In genomic region chr3:51390186-51390585, GRCh38 we compare ENCODE assay signal across 8 cellular contexts. TPM values are rescaled to one million over a fixed set of nuclear protein-coding genes. Genes with fewer than 3 reads are reported as not detected.
DNase-seq lines count a peak whose midpoint lies in the region; ATAC-seq, FAIRE-seq and TF ChIP-seq lines count a peak whose summit lies in the region.

No MANE protein-coding gene starts in this region.

- H3K27ac ChIP-seq in A549 (peak overlapping the region in 1 of 2 experiments; percentile 81; a peak in 2 of 6 replicates), HUES48 (ENCODE audit: low read depth, low read length) (no peak overlapping the region)

- H3K36me3 ChIP-seq in HUES48 (ENCODE audit: control insufficient read depth, insufficient read depth, low read length) = peaks cover 76% of the 10 kb centered on the region

- H3K9me3 Mint-ChIP-seq in chondrocyte (ENCODE audit: low read depth) (no peaks in the 10 kb centered on the region), nephron (no peaks in the 10 kb centered on the region)

- H3K4me1 ChIP-seq in A549 (peaks cover 40% of the 10 kb centered on the region), HUES48 (ENCODE audit: control insufficient read depth, insufficient read depth, low read length) (peaks cover 25% of the 10 kb centered on the region)

- H3K27ac Mint-ChIP-seq in chondrocyte (ENCODE audit: unreplicated experiment) (no peak overlapping the region), nephron (no peak overlapping the region)

- WGBS in A549 (ENCODE audit: missing lambda C conversion rate) = 90% methylated on average over 6 of the region's 7 CpGs

- ATAC-seq in A549 (no peak), GM21576 (IDR thresholded peaks at IDR 0.05; ENCODE audit: unreplicated experiment) (no peak), GM18517 (IDR thresholded peaks at IDR 0.05; ENCODE audit: unreplicated experiment) (no peak)

- no peak overlapping the region for H3K9ac ChIP-seq in HUES48 (ENCODE audit: low read depth, low read length)

- H3K4me3 ChIP-seq in A549 (no peak overlapping the region; the same call in 2 of the 3 replicates), HUES48 (ENCODE audit: low read depth, low read length) (peak overlapping the region; percentile 32)

- TF ChIP-seq POLR2A in A549 (IDR thresholded peaks at IDR 0.05; ENCODE audit: low read length) = no peak

- CTCF ChIA-PET in A549 (lab: Yijun Ruan, JAX) = interaction anchor here (0.5 to 9.2 kb wide), 27 partner anchors 9 to 818 kb away, joined by 3 to 106 read pairs (median 4); partner anchors contain the start of genes CISH, DCAF1 and MAPKAPK3

- no peak for TF ChIP-seq RAD21 in A549 (conservative IDR thresholded peaks at IDR 0.05 in 1 of 2, IDR thresholded peaks at IDR 0.05 in 1 of 2)

- peaks cover 21% of the 10 kb centered on the region for H3K36me3 Mint-ChIP-seq in chondrocyte (ENCODE audit: low read depth)
- H3K36me3 Mint-ChIP-seq in nephron (ENCODE audit: low read depth) = peaks cover 61% of the 10 kb centered on the region

- FAIRE-seq in A549 (lab: Jason Lieb, UNC) = no peak

- TF ChIP-seq CTCF in A549 (IDR thresholded peaks at IDR 0.05) (no peak), chondrocyte (IDR thresholded peaks at IDR 0.05) (no peak), nephron (IDR thresholded peaks at IDR 0.05; ENCODE audit: unreplicated experiment in 3 of 3) (no peak)

- peak overlapping the region; percentile 77 for H3K4me2 ChIP-seq in A549

- H3K27me3 Mint-ChIP-seq in chondrocyte (ENCODE audit: low read depth) (no peaks in the 10 kb centered on the region), nephron (ENCODE audit: low read depth) (no peaks in the 10 kb centered on the region)

- DNase-seq in A549 (ENCODE audit: low read depth in 1 of 2, low spot score in 1 of 2) = no peak
- DNase-seq in chondrocyte (ENCODE audit: low spot score) = no peak
- DNase-seq in UCSD-AML1 (lab: John Stamatoyannopoulos, UW; ENCODE audit: unreplicated experiment) = no peak
- DNase-seq in occipital lobe (lab: John Stamatoyannopoulos, UW) = no peak

- H3K9me3 ChIP-seq in A549 (no peaks in the 10 kb centered on the region), HUES48 (ENCODE audit: control insufficient read depth, insufficient read depth, low read length) (no peaks in the 10 kb centered on the region; the same call in 1 of the 2 replicates)

- H3K27me3 ChIP-seq in HUES48 (ENCODE audit: control insufficient read depth, insufficient read depth, low read length) = no peaks in the 10 kb centered on the region

- H3K4me1 Mint-ChIP-seq in chondrocyte (ENCODE audit: low read depth) = peaks cover 69% of the 10 kb centered on the region
- H3K4me1 Mint-ChIP-seq in nephron = peaks cover 58% of the 10 kb centered on the region

- TF ChIP-seq EP300 in A549 (IDR thresholded peaks at IDR 0.05) = no peak

- POLR2A ChIA-PET in A549 (lab: Yijun Ruan, JAX) = interaction anchor here (1.3 kb wide), 1 partner anchor 110 kb away, joined by 3 read pairs; the partner anchor contains the start of gene DCAF1

- H3K4me3 Mint-ChIP-seq in chondrocyte (ENCODE audit: unreplicated experiment) (peak overlapping the region; percentile 63), nephron (peak overlapping the region; percentile 77 to 83 (median 82))

TF ChIP-seq in A549, 52 proteins besides CTCF, POLR2A, EP300 and RAD21:
- no peak for TF ChIP-seq ZC3H11A (IDR thresholded peaks at IDR 0.05)
- TF ChIP-seq PBX3 (IDR thresholded peaks at IDR 0.05) = no peak
- TF ChIP-seq CHD2 (IDR thresholded peaks at IDR 0.05; ENCODE audit: low read length, partially characterized antibody) = no peak
- TF ChIP-seq POLR2AphosphoS2 (conservative IDR thresholded peaks at IDR 0.05; ENCODE audit: low read length) = no peak
- no peak for TF ChIP-seq MAZ (IDR thresholded peaks at IDR 0.05; ENCODE audit: borderline replicate concordance, low read depth, low read length)

RNA-seq across cellular contexts. Expression of gene RBM15B, which starts 0.9 kb away (rescaled TPM):
- polyA plus RNA-seq in A549 (2011; rRNA removed) = 7.9 and 10.9 TPM in 2 replicates
- 10.0 and 13.4 TPM in 2 replicates for polyA plus RNA-seq in A549 (2012; cell fraction: cytosol; rRNA removed)
- 8.4 and 8.7 TPM in 2 replicates for polyA plus RNA-seq in A549 (2012; cell fraction: nucleus; rRNA removed)
- 15.4 to 18.0 TPM (median 17.0 TPM) in 3 replicates for polyA plus RNA-seq in A549 (2017; fragmentation: RNase III; extraction: RNeasy Plus Mini Kit Qiagen cat#74134 plus additional on column Dnase treatment)
- polyA minus RNA-seq in A549 (2011; rRNA and poly(A)+ RNA removed) = 15.9 and 16.0 TPM in 2 replicates
- total RNA-seq in chondrocyte = 39.5 to 43.8 TPM (median 39.6 TPM) in 3 replicates
- 33.5 TPM for total RNA-seq in occipital lobe

RNA-seq across cellular contexts. Expression of gene MANF, which starts 5.1 kb away (rescaled TPM):
- polyA plus RNA-seq in A549 (2011; rRNA removed) (62.8 and 84.9 TPM in 2 replicates), A549 (2017; fragmentation: RNase III; extraction: RNeasy Plus Mini Kit Qiagen cat#74134 plus additional on column Dnase treatment) (64.3 to 67.8 TPM (median 67.1 TPM) in 3 replicates)
- polyA plus RNA-seq in A549 (2012; cell fraction: cytosol; rRNA removed) = 39.6 and 51.7 TPM in 2 replicates
- polyA plus RNA-seq in A549 (2012; cell fraction: nucleus; rRNA removed) = 10.4 and 16.3 TPM in 2 replicates
- 7.0 and 9.9 TPM in 2 replicates for polyA minus RNA-seq in A549 (2011; rRNA and poly(A)+ RNA removed)
- total RNA-seq in chondrocyte (97.5 to 118 TPM (median 114 TPM) in 3 replicates), occipital lobe (22.3 TPM)
